1 cellular context compared by ENCODE assay signal in genomic region chr16:68113059-68113757, GRCh38.
TF ChIP-seq lines count a peak whose summit lies in the region.

No MANE protein-coding gene starts in this region.

TF ChIP-seq in HepG2, 621 proteins besides CTCF, POLR2A, EP300 and RAD21 (continued from another document and continues in another):
- TF ChIP-seq ZNF333 (CRISPR knock-in tag; IDR thresholded peaks at IDR 0.05; ENCODE audit: borderline replicate concordance) = no peak
- TF ChIP-seq KLF16 (CRISPR knock-in tag; IDR thresholded peaks at IDR 0.05) = peak in 1 of 2 experiments; percentile 95; a peak in 2 of 4 replicates
- TF ChIP-seq ZNF260 (CRISPR knock-in tag; IDR thresholded peaks at IDR 0.05; ENCODE audit: borderline replicate concordance, low read depth) = no peak
- TF ChIP-seq ZNF138 (CRISPR knock-in tag; IDR thresholded peaks at IDR 0.05; ENCODE audit: low read depth) = no peak
- peak; percentile 85; the same call in 1 of the 2 replicates for TF ChIP-seq TARDBP (CRISPR knock-in tag; IDR thresholded peaks at IDR 0.05)
- TF ChIP-seq, protein P1, sequence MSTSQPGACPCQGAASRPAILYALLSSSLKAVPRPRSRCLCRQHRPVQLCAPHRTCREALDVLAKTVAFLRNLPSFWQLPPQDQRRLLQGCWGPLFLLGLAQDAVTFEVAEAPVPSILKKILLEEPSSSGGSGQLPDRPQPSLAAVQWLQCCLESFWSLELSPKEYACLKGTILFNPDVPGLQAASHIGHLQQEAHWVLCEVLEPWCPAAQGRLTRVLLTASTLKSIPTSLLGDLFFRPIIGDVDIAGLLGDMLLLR (CRISPR knock-in tag; IDR thresholded peaks at IDR 0.05) = no peak
- peak; percentile 57; the same call in 1 of the 2 replicates for TF ChIP-seq HOXA3 (CRISPR knock-in tag; IDR thresholded peaks at IDR 0.05)
- TF ChIP-seq CBX1 (IDR thresholded peaks at IDR 0.05; ENCODE audit: low read depth) = no peak
- TF ChIP-seq ZKSCAN5 (CRISPR knock-in tag; IDR thresholded peaks at IDR 0.05) = no peak
- TF ChIP-seq, protein P2, sequence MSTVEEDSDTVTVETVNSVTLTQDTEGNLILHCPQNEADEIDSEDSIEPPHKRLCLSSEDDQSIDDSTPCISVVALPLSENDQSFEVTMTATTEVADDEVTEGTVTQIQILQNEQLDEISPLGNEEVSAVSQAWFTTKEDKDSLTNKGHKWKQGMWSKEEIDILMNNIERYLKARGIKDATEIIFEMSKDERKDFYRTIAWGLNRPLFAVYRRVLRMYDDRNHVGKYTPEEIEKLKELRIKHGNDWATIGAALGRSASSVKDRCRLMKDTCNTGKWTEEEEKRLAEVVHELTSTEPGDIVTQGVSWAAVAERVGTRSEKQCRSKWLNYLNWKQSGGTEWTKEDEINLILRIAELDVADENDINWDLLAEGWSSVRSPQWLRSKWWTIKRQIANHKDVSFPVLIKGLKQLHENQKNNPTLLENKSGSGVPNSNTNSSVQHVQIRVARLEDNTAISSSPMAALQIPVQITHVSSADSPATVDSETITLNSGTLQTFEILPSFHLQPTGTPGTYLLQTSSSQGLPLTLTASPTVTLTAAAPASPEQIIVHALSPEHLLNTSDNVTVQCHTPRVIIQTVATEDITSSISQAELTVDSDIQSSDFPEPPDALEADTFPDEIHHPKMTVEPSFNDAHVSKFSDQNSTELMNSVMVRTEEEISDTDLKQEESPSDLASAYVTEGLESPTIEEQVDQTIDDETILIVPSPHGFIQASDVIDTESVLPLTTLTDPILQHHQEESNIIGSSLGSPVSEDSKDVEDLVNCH (CRISPR knock-in tag; IDR thresholded peaks at IDR 0.05) = no peak
- TF ChIP-seq ZNF607 (CRISPR knock-in tag; IDR thresholded peaks at IDR 0.05; ENCODE audit: borderline replicate concordance) = no peak
- TF ChIP-seq HDAC1 (CRISPR knock-in tag; IDR thresholded peaks at IDR 0.05) = peak; percentile 78
- TF ChIP-seq ZBTB8A (CRISPR knock-in tag; IDR thresholded peaks at IDR 0.05; ENCODE audit: borderline replicate concordance, low read depth) = no peak
- TF ChIP-seq ATF6 (CRISPR knock-in tag; conservative IDR thresholded peaks at IDR 0.05) = no peak
- no peak for TF ChIP-seq ZBTB37 (CRISPR knock-in tag; IDR thresholded peaks at IDR 0.05)
- TF ChIP-seq MBD4 (IDR thresholded peaks at IDR 0.05; ENCODE audit: borderline replicate concordance, low read length) = no peak; the same call in 1 of the 2 replicates
- TF ChIP-seq, protein P3, sequence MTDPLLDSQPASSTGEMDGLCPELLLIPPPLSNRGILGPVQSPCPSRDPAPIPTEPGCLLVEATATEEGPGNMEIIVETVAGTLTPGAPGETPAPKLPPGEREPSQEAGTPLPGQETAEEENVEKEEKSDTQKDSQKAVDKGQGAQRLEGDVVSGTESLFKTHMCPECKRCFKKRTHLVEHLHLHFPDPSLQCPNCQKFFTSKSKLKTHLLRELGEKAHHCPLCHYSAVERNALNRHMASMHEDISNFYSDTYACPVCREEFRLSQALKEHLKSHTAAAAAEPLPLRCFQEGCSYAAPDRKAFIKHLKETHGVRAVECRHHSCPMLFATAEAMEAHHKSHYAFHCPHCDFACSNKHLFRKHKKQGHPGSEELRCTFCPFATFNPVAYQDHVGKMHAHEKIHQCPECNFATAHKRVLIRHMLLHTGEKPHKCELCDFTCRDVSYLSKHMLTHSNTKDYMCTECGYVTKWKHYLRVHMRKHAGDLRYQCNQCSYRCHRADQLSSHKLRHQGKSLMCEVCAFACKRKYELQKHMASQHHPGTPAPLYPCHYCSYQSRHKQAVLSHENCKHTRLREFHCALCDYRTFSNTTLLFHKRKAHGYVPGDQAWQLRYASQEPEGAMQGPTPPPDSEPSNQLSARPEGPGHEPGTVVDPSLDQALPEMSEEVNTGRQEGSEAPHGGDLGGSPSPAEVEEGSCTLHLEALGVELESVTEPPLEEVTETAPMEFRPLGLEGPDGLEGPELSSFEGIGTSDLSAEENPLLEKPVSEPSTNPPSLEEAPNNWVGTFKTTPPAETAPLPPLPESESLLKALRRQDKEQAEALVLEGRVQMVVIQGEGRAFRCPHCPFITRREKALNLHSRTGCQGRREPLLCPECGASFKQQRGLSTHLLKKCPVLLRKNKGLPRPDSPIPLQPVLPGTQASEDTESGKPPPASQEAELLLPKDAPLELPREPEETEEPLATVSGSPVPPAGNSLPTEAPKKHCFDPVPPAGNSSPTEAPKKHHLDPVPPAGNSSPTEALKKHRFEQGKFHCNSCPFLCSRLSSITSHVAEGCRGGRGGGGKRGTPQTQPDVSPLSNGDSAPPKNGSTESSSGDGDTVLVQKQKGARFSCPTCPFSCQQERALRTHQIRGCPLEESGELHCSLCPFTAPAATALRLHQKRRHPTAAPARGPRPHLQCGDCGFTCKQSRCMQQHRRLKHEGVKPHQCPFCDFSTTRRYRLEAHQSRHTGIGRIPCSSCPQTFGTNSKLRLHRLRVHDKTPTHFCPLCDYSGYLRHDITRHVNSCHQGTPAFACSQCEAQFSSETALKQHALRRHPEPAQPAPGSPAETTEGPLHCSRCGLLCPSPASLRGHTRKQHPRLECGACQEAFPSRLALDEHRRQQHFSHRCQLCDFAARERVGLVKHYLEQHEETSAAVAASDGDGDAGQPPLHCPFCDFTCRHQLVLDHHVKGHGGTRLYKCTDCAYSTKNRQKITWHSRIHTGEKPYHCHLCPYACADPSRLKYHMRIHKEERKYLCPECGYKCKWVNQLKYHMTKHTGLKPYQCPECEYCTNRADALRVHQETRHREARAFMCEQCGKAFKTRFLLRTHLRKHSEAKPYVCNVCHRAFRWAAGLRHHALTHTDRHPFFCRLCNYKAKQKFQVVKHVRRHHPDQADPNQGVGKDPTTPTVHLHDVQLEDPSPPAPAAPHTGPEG (CRISPR knock-in tag; IDR thresholded peaks at IDR 0.05) = no peak
- TF ChIP-seq, protein P4, sequence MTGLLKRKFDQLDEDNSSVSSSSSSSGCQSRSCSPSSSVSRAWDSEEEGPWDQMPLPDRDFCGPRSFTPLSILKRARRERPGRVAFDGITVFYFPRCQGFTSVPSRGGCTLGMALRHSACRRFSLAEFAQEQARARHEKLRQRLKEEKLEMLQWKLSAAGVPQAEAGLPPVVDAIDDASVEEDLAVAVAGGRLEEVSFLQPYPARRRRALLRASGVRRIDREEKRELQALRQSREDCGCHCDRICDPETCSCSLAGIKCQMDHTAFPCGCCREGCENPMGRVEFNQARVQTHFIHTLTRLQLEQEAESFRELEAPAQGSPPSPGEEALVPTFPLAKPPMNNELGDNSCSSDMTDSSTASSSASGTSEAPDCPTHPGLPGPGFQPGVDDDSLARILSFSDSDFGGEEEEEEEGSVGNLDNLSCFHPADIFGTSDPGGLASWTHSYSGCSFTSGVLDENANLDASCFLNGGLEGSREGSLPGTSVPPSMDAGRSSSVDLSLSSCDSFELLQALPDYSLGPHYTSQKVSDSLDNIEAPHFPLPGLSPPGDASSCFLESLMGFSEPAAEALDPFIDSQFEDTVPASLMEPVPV (CRISPR knock-in tag; IDR thresholded peaks at IDR 0.05) = no peak; the same call in 1 of the 2 replicates
- no peak for TF ChIP-seq ZSCAN5A (CRISPR knock-in tag; IDR thresholded peaks at IDR 0.05; ENCODE audit: borderline replicate concordance)
- TF ChIP-seq ZNF768 (CRISPR knock-in tag; IDR thresholded peaks at IDR 0.05) = no peak
- peak; percentile 31; the same call in 1 of the 2 replicates for TF ChIP-seq KMT2A (CRISPR knock-in tag; IDR thresholded peaks at IDR 0.05)
- TF ChIP-seq ZNF605 (CRISPR knock-in tag; IDR thresholded peaks at IDR 0.05) = peak; percentile 80
- no peak for TF ChIP-seq ZNF354B (CRISPR knock-in tag; IDR thresholded peaks at IDR 0.05)
- TF ChIP-seq HNRNPH1 (optimal IDR thresholded peaks at IDR 0.05; ENCODE audit: low read depth, low read length) = no peak
- TF ChIP-seq TBX3 (IDR thresholded peaks at IDR 0.05; ENCODE audit: borderline replicate concordance) = peak; percentile 74; the same call in 1 of the 2 replicates
- TF ChIP-seq SIN3A (IDR thresholded peaks at IDR 0.05; ENCODE audit: borderline replicate concordance, low read depth, low read length) = no peak
- TF ChIP-seq ZNF33A (CRISPR knock-in tag; IDR thresholded peaks at IDR 0.05; ENCODE audit: borderline replicate concordance) = no peak
- no peak for TF ChIP-seq KDM5A (IDR thresholded peaks at IDR 0.05; ENCODE audit: borderline replicate concordance, low read length)
- TF ChIP-seq, protein P5, sequence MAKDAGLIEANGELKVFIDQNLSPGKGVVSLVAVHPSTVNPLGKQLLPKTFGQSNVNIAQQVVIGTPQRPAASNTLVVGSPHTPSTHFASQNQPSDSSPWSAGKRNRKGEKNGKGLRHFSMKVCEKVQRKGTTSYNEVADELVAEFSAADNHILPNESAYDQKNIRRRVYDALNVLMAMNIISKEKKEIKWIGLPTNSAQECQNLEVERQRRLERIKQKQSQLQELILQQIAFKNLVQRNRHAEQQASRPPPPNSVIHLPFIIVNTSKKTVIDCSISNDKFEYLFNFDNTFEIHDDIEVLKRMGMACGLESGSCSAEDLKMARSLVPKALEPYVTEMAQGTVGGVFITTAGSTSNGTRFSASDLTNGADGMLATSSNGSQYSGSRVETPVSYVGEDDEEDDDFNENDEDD (CRISPR knock-in tag; IDR thresholded peaks at IDR 0.05; ENCODE audit: borderline replicate concordance) = no peak
- TF ChIP-seq, protein P6, sequence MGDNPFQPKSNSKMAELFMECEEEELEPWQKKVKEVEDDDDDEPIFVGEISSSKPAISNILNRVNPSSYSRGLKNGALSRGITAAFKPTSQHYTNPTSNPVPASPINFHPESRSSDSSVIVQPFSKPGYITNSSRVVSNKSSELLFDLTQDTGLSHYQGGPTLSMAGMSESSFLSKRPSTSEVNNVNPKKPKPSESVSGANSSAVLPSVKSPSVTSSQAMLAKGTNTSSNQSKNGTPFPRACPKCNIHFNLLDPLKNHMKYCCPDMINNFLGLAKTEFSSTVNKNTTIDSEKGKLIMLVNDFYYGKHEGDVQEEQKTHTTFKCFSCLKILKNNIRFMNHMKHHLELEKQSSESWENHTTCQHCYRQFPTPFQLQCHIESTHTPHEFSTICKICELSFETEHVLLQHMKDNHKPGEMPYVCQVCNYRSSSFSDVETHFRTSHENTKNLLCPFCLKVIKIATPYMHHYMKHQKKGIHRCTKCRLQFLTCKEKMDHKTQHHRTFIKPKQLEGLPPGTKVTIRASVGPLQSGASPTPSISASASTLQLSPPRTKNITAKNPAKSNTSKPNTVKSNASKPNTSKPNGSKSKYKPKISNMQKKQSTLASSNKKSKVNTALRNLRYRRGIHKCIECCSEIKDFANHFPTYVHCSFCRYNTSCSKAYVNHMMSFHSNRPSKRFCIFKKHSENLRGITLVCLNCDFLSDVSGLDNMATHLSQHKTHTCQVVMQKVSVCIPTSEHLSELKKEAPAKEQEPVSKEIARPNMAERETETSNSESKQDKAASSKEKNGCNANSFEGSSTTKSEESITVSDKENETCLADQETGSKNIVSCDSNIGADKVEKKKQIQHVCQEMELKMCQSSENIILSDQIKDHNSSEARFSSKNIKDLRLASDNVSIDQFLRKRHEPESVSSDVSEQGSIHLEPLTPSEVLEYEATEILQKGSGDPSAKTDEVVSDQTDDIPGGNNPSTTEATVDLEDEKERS (CRISPR knock-in tag; IDR thresholded peaks at IDR 0.05) = no peak
- TF ChIP-seq ZFP82 (CRISPR knock-in tag; IDR thresholded peaks at IDR 0.05; ENCODE audit: borderline replicate concordance) = no peak
- TF ChIP-seq, protein P7, sequence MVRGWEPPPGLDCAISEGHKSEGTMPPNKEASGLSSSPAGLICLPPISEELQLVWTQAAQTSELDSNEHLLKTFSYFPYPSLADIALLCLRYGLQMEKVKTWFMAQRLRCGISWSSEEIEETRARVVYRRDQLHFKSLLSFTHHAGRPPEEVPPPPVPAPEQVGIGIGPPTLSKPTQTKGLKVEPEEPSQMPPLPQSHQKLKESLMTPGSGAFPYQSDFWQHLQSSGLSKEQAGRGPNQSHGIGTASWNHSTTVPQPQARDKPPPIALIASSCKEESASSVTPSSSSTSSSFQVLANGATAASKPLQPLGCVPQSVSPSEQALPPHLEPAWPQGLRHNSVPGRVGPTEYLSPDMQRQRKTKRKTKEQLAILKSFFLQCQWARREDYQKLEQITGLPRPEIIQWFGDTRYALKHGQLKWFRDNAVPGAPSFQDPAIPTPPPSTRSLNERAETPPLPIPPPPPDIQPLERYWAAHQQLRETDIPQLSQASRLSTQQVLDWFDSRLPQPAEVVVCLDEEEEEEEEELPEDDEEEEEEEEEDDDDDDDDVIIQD (CRISPR knock-in tag; IDR thresholded peaks at IDR 0.05; ENCODE audit: low read depth) = peak; percentile 87
- no peak for TF ChIP-seq KDM2A (CRISPR knock-in tag; IDR thresholded peaks at IDR 0.05; ENCODE audit: borderline replicate concordance, low read depth)
- TF ChIP-seq ATF7-NPFF (CRISPR knock-in tag; IDR thresholded peaks at IDR 0.05; ENCODE audit: low read depth) = 0 out of 2 replicates have a peak, but pooled peaks have one; percentile 45
- no peak for TF ChIP-seq PCBP2 (optimal IDR thresholded peaks at IDR 0.05; ENCODE audit: low read depth, low read length, poor library complexity, severe bottlenecking)
